Comparison of ENCODE assay signal across 19 cellular contexts in genomic region chr5:1113805-1114586, GRCh38. TPM values are rescaled to one million over a fixed set of nuclear protein-coding genes. Genes with fewer than 3 reads are reported as not detected.
A peak's percentile ranks its signal among the peaks of the same experiment; 100 is the strongest.
DNase-seq lines count a peak whose midpoint lies in the region; ATAC-seq, FAIRE-seq and TF ChIP-seq lines count a peak whose summit lies in the region.
"Had no signal": no experiment of that assay in that cellular context is flagged by ENCODE, and none has a peak within 500 bp of the region (broad histone marks: within the 10 kb centered on the region; RNA-seq: fewer than 3 reads in every experiment).

No MANE protein-coding gene starts in this region.

- DNase-seq in HepG2 (ENCODE audit: low spot score) = no peak
- DNase-seq in right lobe of liver = no peak
- DNase-seq in SJCRH30 = no peak
- DNase-seq in naive thymus-derived CD4-positive, alpha-beta T cell = no peak
- DNase-seq in urothelium cell line (ENCODE audit: low spot score) = peak; percentile 74
- no peak for DNase-seq in natural killer cell treated with Interleukin-12 subunit alpha and Interleukin-12 subunit beta and Interleukin-15 and Interleukin-18, amount 100 ng/mL, for 72 hours (ENCODE audit: low spot score)
- no peak for DNase-seq in amniotic stem cell (lab: John Stamatoyannopoulos, UW)
- DNase-seq: CD8-positive, alpha-beta T cell; DND-41; GDM1; Kasumi-1; NCI-H1930; NCI-H2171 treated with DMSO at 0.1 percent for 48 hours; NCI-H82 had no signal

- intact Hi-C loops in HepG2 (cut with micrococcal nuclease; ENCODE audit: unreplicated experiment) (no loop called here), right lobe of liver (cut with DNase I) (no loop called here)
- intact Hi-C loops in naive thymus-derived CD4-positive, alpha-beta T cell (cut with micrococcal nuclease) = loop anchor here (5.0 kb wide), 2 partner anchors 273 to 688 kb away; partner anchors contain the start of gene NDUFS6 (in 1 of the 2)

- in situ Hi-C loops in HepG2 (cut with HindIII; ENCODE audit: extremely low pct_ligation_motif_present, low pct_unique_long_range_greater_than_20kb) = no loop called here

- H3K27me3 ChIP-seq in HepG2 (ENCODE audit: control insufficient read depth in 1 of 2, insufficient read depth in 2 of 2, low read length in 2 of 2) (peaks cover 20 to 65% of the 10 kb centered on the region in 2 experiments), right lobe of liver (no peaks in the 10 kb centered on the region), SJCRH30 (no peaks in the 10 kb centered on the region)
- H3K27me3 ChIP-seq in naive thymus-derived CD4-positive, alpha-beta T cell (ENCODE audit: control insufficient read depth in 2 of 2, insufficient read depth in 2 of 2, low read length in 2 of 2) = no peaks in the 10 kb centered on the region

- H3K27me3 Mint-ChIP-seq in naive thymus-derived CD4-positive, alpha-beta T cell = peaks cover 0 to 7% (median 0%) of the 10 kb centered on the region in 5 donors
- no peaks in the 10 kb centered on the region for H3K27me3 Mint-ChIP-seq in natural killer cell treated with Interleukin-12 subunit alpha and Interleukin-12 subunit beta and Interleukin-15 and Interleukin-18, amount 100 ng/mL, for 72 hours

- no peak for FAIRE-seq in HepG2 (lab: Jason Lieb, UNC)
- FAIRE-seq in urothelium cell line (lab: Jason Lieb, UNC) = peak; percentile 74
- FAIRE-seq: A204.1, D721Med, GM12892, H1 had no signal

- BruUV-seq in HepG2 (replicated peaks; lab: Mats Ljungman, UMichigan) = no TSS peak

- ATAC-seq in HepG2 = no peak
- ATAC-seq in right lobe of liver = no peak
- ATAC-seq in naive thymus-derived CD4-positive, alpha-beta T cell = no peak
- no peak for ATAC-seq in natural killer cell treated with Interleukin-12 subunit alpha and Interleukin-12 subunit beta and Interleukin-15 and Interleukin-18, amount 100 ng/mL, for 72 hours
- no peak for ATAC-seq in HG02759 (IDR thresholded peaks at IDR 0.05; ENCODE audit: unreplicated experiment)
- ATAC-seq: CD8-positive, alpha-beta T cell had no signal

- no peak for TF ChIP-seq CTCF in HepG2 (CRISPR knock-in tag; IDR thresholded peaks at IDR 0.05)
- TF ChIP-seq CTCF in right lobe of liver (IDR thresholded peaks at IDR 0.05) = no peak

- H3K4me3 ChIP-seq in HepG2 (replicated peaks in 1 of 3; ENCODE audit: insufficient read depth in 1 of 3, low read depth in 2 of 3, low read length in 3 of 3) (no peak overlapping the region), right lobe of liver (no peak overlapping the region), SJCRH30 (no peak overlapping the region)
- no peak overlapping the region for H3K4me3 ChIP-seq in naive thymus-derived CD4-positive, alpha-beta T cell (ENCODE audit: low read length)

- H3K27ac ChIP-seq in HepG2 (ENCODE audit: extremely low read length, insufficient read depth, low read length) (no peak overlapping the region), right lobe of liver (no peak overlapping the region), SJCRH30 (peak overlapping the region; percentile 90)
- H3K27ac ChIP-seq in naive thymus-derived CD4-positive, alpha-beta T cell (ENCODE audit: low read depth, low read length) = no peak overlapping the region

- H3K4me1 Mint-ChIP-seq in naive thymus-derived CD4-positive, alpha-beta T cell = peaks cover 6 to 26% (median 15%) of the 10 kb centered on the region in 7 donors
- H3K4me1 Mint-ChIP-seq in natural killer cell treated with Interleukin-12 subunit alpha and Interleukin-12 subunit beta and Interleukin-15 and Interleukin-18, amount 100 ng/mL, for 72 hours (ENCODE audit: low read depth in 2 of 2) = peaks cover 0 to 9% of the 10 kb centered on the region in 2 donors

- H3K4me1 ChIP-seq in HepG2 (ENCODE audit: insufficient read depth, low read length) (peaks cover 49% of the 10 kb centered on the region), right lobe of liver (peaks cover 0 to 19% (median 9%) of the 10 kb centered on the region in 4 donors), SJCRH30 (peaks cover 42% of the 10 kb centered on the region)
- peaks cover 5 to 8% of the 10 kb centered on the region in 2 donors for H3K4me1 ChIP-seq in naive thymus-derived CD4-positive, alpha-beta T cell (ENCODE audit: control insufficient read depth in 2 of 2, insufficient read depth in 2 of 2, low read length in 2 of 2)

- peaks cover 16% of the 10 kb centered on the region for H3K79me2 ChIP-seq in HepG2 (ENCODE audit: insufficient read depth, low read length)

- H3K9me3 ChIP-seq in HepG2 (ENCODE audit: low read length) (no peaks in the 10 kb centered on the region), right lobe of liver (no peaks in the 10 kb centered on the region), SJCRH30 (replicated peaks) (no peaks in the 10 kb centered on the region)
- H3K9me3 ChIP-seq in naive thymus-derived CD4-positive, alpha-beta T cell (ENCODE audit: control insufficient read depth in 2 of 3, low read length in 3 of 3) = no peaks in the 10 kb centered on the region

- H3K4me3 Mint-ChIP-seq in naive thymus-derived CD4-positive, alpha-beta T cell = peak overlapping the region in 8 of 10 donors; percentile 23 to 76 (median 39)
- no peak overlapping the region for H3K4me3 Mint-ChIP-seq in natural killer cell treated with Interleukin-12 subunit alpha and Interleukin-12 subunit beta and Interleukin-15 and Interleukin-18, amount 100 ng/mL, for 72 hours

- no peak overlapping the region for H3K9ac ChIP-seq in HepG2 (ENCODE audit: insufficient read depth, low read depth, low read length)

- H3K27ac Mint-ChIP-seq in naive thymus-derived CD4-positive, alpha-beta T cell = peak overlapping the region in 2 of 9 donors; percentile 22 to 56
- no peak overlapping the region for H3K27ac Mint-ChIP-seq in natural killer cell treated with Interleukin-12 subunit alpha and Interleukin-12 subunit beta and Interleukin-15 and Interleukin-18, amount 100 ng/mL, for 72 hours
- H3K27ac Mint-ChIP-seq: CD8-positive, alpha-beta T cell had no signal

- no peak overlapping the region for H2AFZ ChIP-seq in HepG2 (ENCODE audit: low read length)

- H3K36me3 ChIP-seq in HepG2 (replicated peaks in 1 of 2; ENCODE audit: control insufficient read depth in 1 of 2, insufficient read depth in 2 of 2, low read length in 2 of 2) = no peaks in the 10 kb centered on the region
- no peaks in the 10 kb centered on the region for H3K36me3 ChIP-seq in right lobe of liver
- no peaks in the 10 kb centered on the region for H3K36me3 ChIP-seq in SJCRH30
- H3K36me3 ChIP-seq in naive thymus-derived CD4-positive, alpha-beta T cell (ENCODE audit: control insufficient read depth in 2 of 3, insufficient read depth in 3 of 3, low read length in 3 of 3) = peaks cover 0 to 7% (median 0%) of the 10 kb centered on the region in 3 experiments

- no peaks in the 10 kb centered on the region for H3K9me3 Mint-ChIP-seq in naive thymus-derived CD4-positive, alpha-beta T cell
- no peaks in the 10 kb centered on the region for H3K9me3 Mint-ChIP-seq in natural killer cell treated with Interleukin-12 subunit alpha and Interleukin-12 subunit beta and Interleukin-15 and Interleukin-18, amount 100 ng/mL, for 72 hours
- H3K9me3 Mint-ChIP-seq: CD8-positive, alpha-beta T cell had no signal

- no peak for TF ChIP-seq RAD21 in HepG2 (CRISPR knock-in tag; IDR thresholded peaks at IDR 0.05)

- POLR2A ChIA-PET in HepG2 (lab: Yijun Ruan, JAX) = interaction anchor here (1.4 kb wide), 1 partner anchor 9 kb away, joined by 3 read pairs; no protein-coding TSS in a partner anchor
- POLR2A ChIA-PET in naive thymus-derived CD4-positive, alpha-beta T cell (lab: Charles Lee) = no interaction called here

- 32% methylated on average over 13 of the region's 19 CpGs for WGBS in HepG2 (ENCODE audit: low lambda C conversion rate)
- WGBS in right lobe of liver (ENCODE audit: insufficient coverage, low coverage, low lambda C conversion rate, missing lambda C conversion rate) = 87% methylated on average over 6 of the region's 19 CpGs

- CTCF ChIA-PET in HepG2 (lab: Yijun Ruan, JAX; ENCODE audit: low intra/inter-chr PET ratio, low total read pairs) = no interaction called here
- CTCF ChIA-PET in naive thymus-derived CD4-positive, alpha-beta T cell (lab: Charles Lee) = no interaction called here

- peaks cover 0 to 3% (median 0%) of the 10 kb centered on the region in 5 donors for H3K36me3 Mint-ChIP-seq in naive thymus-derived CD4-positive, alpha-beta T cell
- no peaks in the 10 kb centered on the region for H3K36me3 Mint-ChIP-seq in natural killer cell treated with Interleukin-12 subunit alpha and Interleukin-12 subunit beta and Interleukin-15 and Interleukin-18, amount 100 ng/mL, for 72 hours

- TF ChIP-seq POLR2A in HepG2 (IDR thresholded peaks at IDR 0.05; ENCODE audit: insufficient read depth in 1 of 2, low read depth in 2 of 2, low read length in 2 of 2) (no peak), right lobe of liver (IDR thresholded peaks at IDR 0.05) (no peak)

- no peaks in the 10 kb centered on the region for H4K20me1 ChIP-seq in HepG2 (ENCODE audit: insufficient read depth, low read length)

- H3K4me2 ChIP-seq in HepG2 (ENCODE audit: low read depth, low read length) = no peak overlapping the region

- TF ChIP-seq EP300 in HepG2 (IDR thresholded peaks at IDR 0.05; ENCODE audit: low read depth in 2 of 2, low read length in 2 of 2) (no peak), HepG2 (CRISPR knock-in tag; IDR thresholded peaks at IDR 0.05; ENCODE audit: borderline replicate concordance) (no peak)

RNA-seq across cellular contexts. Expression of gene SLC12A7, which starts 2.1 kb away (rescaled TPM):
- 7.4 and 14.0 TPM in 2 replicates for total RNA-seq in HepG2 (2016; rRNA removed; fragmentation: Illumina TruSeq; extraction: Trizol)
- 9.5 and 12.5 TPM in 2 replicates for total RNA-seq in HepG2 (2016; cell fraction: cytosol; rRNA removed; fragmentation: Illumina TruSeq; extraction: Trizol; ENCODE audit: low read depth)
- 5.2 and 15.7 TPM in 2 replicates for total RNA-seq in HepG2 (2016; cell fraction: insoluble cytoplasmic fraction; rRNA removed; fragmentation: Illumina TruSeq; extraction: Trizol)
- 6.9 and 7.7 TPM in 2 replicates for total RNA-seq in HepG2 (2016; cell fraction: membrane; rRNA removed; fragmentation: Illumina TruSeq; extraction: Trizol)
- total RNA-seq in HepG2 (2016; cell fraction: nucleus; rRNA removed; fragmentation: Illumina TruSeq; extraction: Trizol) = 21.8 and 25.8 TPM in 2 replicates
- 18.5 and 25.6 TPM in 2 replicates for polyA plus RNA-seq in HepG2 (2011; rRNA removed)
- 11.8 and 15.1 TPM in 2 replicates for polyA plus RNA-seq in HepG2 (2011; cell fraction: cytosol; rRNA removed)
- 164 and 213 TPM in 2 replicates for polyA plus RNA-seq in HepG2 (2011; cell fraction: nucleus; rRNA removed)
- polyA plus RNA-seq in HepG2 (2012) = 28.2 and 30.9 TPM in 2 replicates
- polyA plus RNA-seq in HepG2 (2016; cell fraction: cytosol; fragmentation: Illumina TruSeq; extraction: Trizol; ENCODE audit: low read depth) = 1.4 and 1.6 TPM in 2 replicates
- polyA plus RNA-seq in HepG2 (2016; cell fraction: insoluble cytoplasmic fraction; fragmentation: Illumina TruSeq; extraction: Trizol; ENCODE audit: low read depth) = 6.3 and 7.6 TPM in 2 replicates
- polyA plus RNA-seq in HepG2 (2016; cell fraction: membrane; fragmentation: Illumina TruSeq; extraction: Trizol; ENCODE audit: low read depth) = 3.2 and 3.7 TPM in 2 replicates
- 88.5 and 93.5 TPM in 2 replicates for polyA plus RNA-seq in HepG2 (2016; cell fraction: nucleus; fragmentation: Illumina TruSeq; extraction: Trizol; ENCODE audit: insufficient read depth, low read depth)
- polyA minus RNA-seq in HepG2 (2011; rRNA and poly(A)+ RNA removed; ENCODE audit: low replicate concordance) = 6.3 and 47.1 TPM in 2 replicates
- polyA minus RNA-seq in HepG2 (2011; cell fraction: cytosol; rRNA and poly(A)+ RNA removed) = 14.7 and 16.2 TPM in 2 replicates
- polyA minus RNA-seq in HepG2 (2011; cell fraction: nucleus; rRNA and poly(A)+ RNA removed) = 40.3 and 44.4 TPM in 2 replicates
- total RNA-seq in right lobe of liver = 10 to 100 TPM; 38.9 to 65.2 (median 53.3) TPM
- total RNA-seq in SJCRH30 (2014; rRNA removed; shearing (Covaris generic)) = 11.5 and 12.0 TPM in 2 replicates
- total RNA-seq in naive thymus-derived CD4-positive, alpha-beta T cell = 100 to 1,000 TPM in 1 of 5 experiments, 10 to 100 TPM in 4; 45.3 to 101 (median 64.5) TPM
- polyA plus RNA-seq in naive thymus-derived CD4-positive, alpha-beta T cell = 10 to 100 TPM in 1 of 2 donors, 1 to 10 TPM in 1; 6.4 to 30.5 TPM
- total RNA-seq in natural killer cell treated with Interleukin-12 subunit alpha and Interleukin-12 subunit beta and Interleukin-15 and Interleukin-18, amount 100 ng/mL, for 72 hours = 10 to 100 TPM; 13.5 to 21.9 TPM

Comparison
In these comparisons a context has a peak if more than half of its experiments do, and no peak if none do; other contexts are left out.
1. intact Hi-C loops: an anchor here in naive thymus-derived CD4-positive, alpha-beta T cell (5.0 kb wide); none called in HepG2 and right lobe of liver.